1 cellular context compared by ENCODE assay signal in the genomic region with DNA sequence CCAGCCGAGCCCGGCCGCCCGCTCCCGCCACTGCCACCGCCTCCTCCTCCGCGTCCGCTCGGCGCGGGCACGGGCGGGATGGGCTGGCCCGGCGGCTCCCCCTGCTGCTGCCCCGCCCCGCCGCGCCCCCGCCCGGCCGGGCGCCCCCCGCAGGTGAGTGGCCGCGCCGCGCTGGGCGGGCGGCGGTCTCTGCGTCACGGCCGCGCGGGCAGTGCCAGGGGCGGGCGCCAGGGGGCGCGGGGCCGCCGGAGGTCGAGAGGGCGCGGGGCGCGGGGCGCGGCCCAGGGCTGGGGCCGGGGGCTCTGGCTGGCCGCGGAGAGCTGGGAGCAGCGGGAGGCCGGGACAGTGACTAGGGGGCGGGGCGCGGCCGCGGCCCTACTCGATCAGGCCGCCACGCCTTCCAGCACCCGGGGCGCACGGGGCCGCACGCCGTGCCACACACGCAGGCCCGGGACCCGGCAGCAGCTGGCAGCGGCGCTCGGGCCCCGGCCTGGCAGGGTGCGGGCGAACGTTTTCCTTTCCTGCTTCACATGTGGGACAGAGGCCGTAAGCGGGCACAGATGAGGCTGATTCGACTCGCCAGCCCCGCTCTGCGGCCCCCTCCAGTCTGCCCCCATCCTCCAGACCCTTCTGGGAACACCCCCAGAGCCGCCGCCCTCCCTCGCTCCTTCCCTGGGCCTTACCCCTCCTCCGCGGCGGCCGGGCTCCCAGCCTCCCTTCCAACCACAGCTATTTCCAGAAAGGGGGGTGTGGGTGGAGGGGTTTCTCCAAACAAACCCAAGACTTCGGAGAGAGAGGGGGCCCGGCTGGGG.
TF ChIP-seq lines count a peak whose summit lies in the region.

No MANE protein-coding gene starts in this region.

TF ChIP-seq in HEK293, 187 proteins besides CTCF, POLR2A, EP300 and RAD21 (continued from another document and continues in another):
- no peak for TF ChIP-seq PBX3 (CRISPR knock-in tag; IDR thresholded peaks at IDR 0.05)
- no peak for TF ChIP-seq ZFP37 (tag by site-specific recombination; IDR thresholded peaks at IDR 0.05)
- peak; percentile 78 for TF ChIP-seq KLF10 (tag by site-specific recombination; IDR thresholded peaks at IDR 0.05)
- TF ChIP-seq GLIS2 (tag by site-specific recombination; IDR thresholded peaks at IDR 0.05), result peak; percentile 87
- TF ChIP-seq, protein P1, sequence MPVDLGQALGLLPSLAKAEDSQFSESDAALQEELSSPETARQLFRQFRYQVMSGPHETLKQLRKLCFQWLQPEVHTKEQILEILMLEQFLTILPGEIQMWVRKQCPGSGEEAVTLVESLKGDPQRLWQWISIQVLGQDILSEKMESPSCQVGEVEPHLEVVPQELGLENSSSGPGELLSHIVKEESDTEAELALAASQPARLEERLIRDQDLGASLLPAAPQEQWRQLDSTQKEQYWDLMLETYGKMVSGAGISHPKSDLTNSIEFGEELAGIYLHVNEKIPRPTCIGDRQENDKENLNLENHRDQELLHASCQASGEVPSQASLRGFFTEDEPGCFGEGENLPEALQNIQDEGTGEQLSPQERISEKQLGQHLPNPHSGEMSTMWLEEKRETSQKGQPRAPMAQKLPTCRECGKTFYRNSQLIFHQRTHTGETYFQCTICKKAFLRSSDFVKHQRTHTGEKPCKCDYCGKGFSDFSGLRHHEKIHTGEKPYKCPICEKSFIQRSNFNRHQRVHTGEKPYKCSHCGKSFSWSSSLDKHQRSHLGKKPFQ (tag by site-specific recombination; IDR thresholded peaks at IDR 0.05), result no peak
- TF ChIP-seq ZNF23 (tag by site-specific recombination; IDR thresholded peaks at IDR 0.05; ENCODE audit: borderline replicate concordance), result no peak
- no peak for TF ChIP-seq PRDM6 (tag by site-specific recombination; IDR thresholded peaks at IDR 0.05)
- no peak for TF ChIP-seq ZNF585B (tag by site-specific recombination; IDR thresholded peaks at IDR 0.05)
- peak; percentile 81 for TF ChIP-seq ZSCAN30 (tag by site-specific recombination; IDR thresholded peaks at IDR 0.05)
- no peak for TF ChIP-seq ZNF311 (tag by site-specific recombination; IDR thresholded peaks at IDR 0.05; ENCODE audit: borderline replicate concordance)
- TF ChIP-seq ZNF785 (tag by site-specific recombination; IDR thresholded peaks at IDR 0.05), result no peak
- TF ChIP-seq GLI4 (tag by site-specific recombination; IDR thresholded peaks at IDR 0.05), result no peak
- no peak for TF ChIP-seq TSHZ1 (tag by site-specific recombination; IDR thresholded peaks at IDR 0.05; ENCODE audit: borderline replicate concordance)
- peak; percentile 57 for TF ChIP-seq ZNF341 (tag by site-specific recombination; IDR thresholded peaks at IDR 0.05; ENCODE audit: low read depth)
- TF ChIP-seq, protein P2, sequence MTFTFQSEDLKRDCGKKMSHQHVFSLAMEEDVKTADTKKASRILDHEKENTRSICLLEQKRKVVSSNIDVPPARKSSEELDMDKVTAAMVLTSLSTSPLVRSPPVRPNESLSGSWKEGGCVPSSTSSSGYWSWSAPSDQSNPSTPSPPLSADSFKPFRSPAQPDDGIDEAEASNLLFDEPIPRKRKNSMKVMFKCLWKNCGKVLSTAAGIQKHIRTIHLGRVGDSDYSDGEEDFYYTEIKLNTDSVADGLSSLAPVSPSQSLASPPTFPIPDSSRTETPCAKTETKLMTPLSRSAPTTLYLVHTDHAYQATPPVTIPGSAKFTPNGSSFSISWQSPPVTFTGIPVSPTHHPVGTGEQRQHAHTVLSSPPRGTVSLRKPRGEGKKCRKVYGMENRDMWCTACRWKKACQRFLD (tag by site-specific recombination; IDR thresholded peaks at IDR 0.05), result no peak
- no peak for TF ChIP-seq ZNF621 (tag by site-specific recombination; IDR thresholded peaks at IDR 0.05)
- TF ChIP-seq ZNF677 (tag by site-specific recombination; IDR thresholded peaks at IDR 0.05), result no peak
- TF ChIP-seq PRDM4 (tag by site-specific recombination; IDR thresholded peaks at IDR 0.05), result no peak
- no peak for TF ChIP-seq ZNF19 (tag by site-specific recombination; IDR thresholded peaks at IDR 0.05; ENCODE audit: low read depth)
- no peak for TF ChIP-seq ZNF610 (tag by site-specific recombination; IDR thresholded peaks at IDR 0.05; ENCODE audit: borderline replicate concordance)
- no peak for TF ChIP-seq ZNF654 (tag by site-specific recombination; IDR thresholded peaks at IDR 0.05; ENCODE audit: low read depth)
- no peak for TF ChIP-seq ZNF639 (tag by site-specific recombination; IDR thresholded peaks at IDR 0.05)
- TF ChIP-seq SETDB1 (IDR thresholded peaks at IDR 0.05; ENCODE audit: insufficient read length, low read length), result no peak
- TF ChIP-seq ZNF169 (tag by site-specific recombination; IDR thresholded peaks at IDR 0.05), result no peak
- peak; percentile 58 for TF ChIP-seq ZNF366 (tag by site-specific recombination; conservative IDR thresholded peaks at IDR 0.05)
- TF ChIP-seq ZFP41 (tag by site-specific recombination; IDR thresholded peaks at IDR 0.05; ENCODE audit: borderline replicate concordance), result no peak
- TF ChIP-seq ZNF248 (tag by site-specific recombination; IDR thresholded peaks at IDR 0.05), result no peak
- TF ChIP-seq SCRT1 (tag by site-specific recombination; IDR thresholded peaks at IDR 0.05; ENCODE audit: borderline replicate concordance), result no peak
- no peak for TF ChIP-seq ZNF776 (tag by site-specific recombination; IDR thresholded peaks at IDR 0.05; ENCODE audit: borderline replicate concordance)
- no peak for TF ChIP-seq ZNF266 (tag by site-specific recombination; IDR thresholded peaks at IDR 0.05; ENCODE audit: low read depth)
- no peak for TF ChIP-seq ZNF600 (tag by site-specific recombination; IDR thresholded peaks at IDR 0.05)
- TF ChIP-seq PRDM10 (tag by site-specific recombination; IDR thresholded peaks at IDR 0.05), result no peak
- no peak for TF ChIP-seq ZNF362 (tag by site-specific recombination; IDR thresholded peaks at IDR 0.05)
- no peak for TF ChIP-seq ZNF510 (tag by site-specific recombination; IDR thresholded peaks at IDR 0.05; ENCODE audit: insufficient replicate concordance)
- TF ChIP-seq ZNF768 (tag by site-specific recombination; IDR thresholded peaks at IDR 0.05), result no peak
- no peak for TF ChIP-seq ZNF202 (tag by site-specific recombination; IDR thresholded peaks at IDR 0.05; ENCODE audit: borderline replicate concordance)
- TF ChIP-seq ZNF830 (tag by site-specific recombination; IDR thresholded peaks at IDR 0.05; ENCODE audit: low read depth), result no peak
